In genomic region chr12:125122668-125123067, GRCh38 we compare ENCODE assay signal across 1 cellular context.
TF ChIP-seq lines count a peak whose summit lies in the region.

No MANE protein-coding gene starts in this region.

TF ChIP-seq in H1, 55 proteins besides CTCF, POLR2A, EP300 and RAD21 (continued from another document):
- no peak for TF ChIP-seq CHD7 (IDR thresholded peaks at IDR 0.05; ENCODE audit: insufficient replicate concordance, low read length)
- no peak for TF ChIP-seq JUN (IDR thresholded peaks at IDR 0.05; ENCODE audit: low read depth, low read length)
